ENCODE assay signal across 1 cellular context in genomic region chr19:11164278-11164677, GRCh38.
TF ChIP-seq lines count a peak whose summit lies in the region.

No MANE protein-coding gene starts in this region.

TF ChIP-seq in WTC11, 78 proteins besides CTCF, POLR2A, EP300 and RAD21 (continued from another document):
- TF ChIP-seq ATF6 (CRISPR knock-in tag; IDR thresholded peaks at IDR 0.05), result no peak
TF ChIP-seq in WTC11: peak in this region for 0.
